In genomic region chr3:3714572-3714971, GRCh38 we compare ENCODE assay signal across 14 cellular contexts.
A peak's percentile ranks its signal among the peaks of the same experiment; 100 is the strongest.
DNase-seq lines count a peak whose midpoint lies in the region; ATAC-seq, FAIRE-seq and TF ChIP-seq lines count a peak whose summit lies in the region.
"Had no signal": no experiment of that assay in that cellular context is flagged by ENCODE, and none has a peak within 500 bp of the region (broad histone marks: within the 10 kb centered on the region; RNA-seq: fewer than 3 reads in every experiment).

No MANE protein-coding gene starts in this region.

- H3K4me1 ChIP-seq in HepG2 (ENCODE audit: insufficient read depth, low read length), result no peaks in the 10 kb centered on the region
- no peaks in the 10 kb centered on the region for H3K4me1 ChIP-seq in right lobe of liver
- H3K4me1 ChIP-seq in Peyer's patch, result no peaks in the 10 kb centered on the region
- H3K4me1 ChIP-seq: SJCRH30 had no signal

- H3K4me3 ChIP-seq in HepG2 (replicated peaks in 1 of 3; ENCODE audit: insufficient read depth in 1 of 3, low read depth in 2 of 3, low read length in 3 of 3) (no peak overlapping the region), right lobe of liver (no peak overlapping the region), Peyer's patch (no peak overlapping the region)
- H3K4me3 ChIP-seq: SJCRH30 had no signal

- intact Hi-C loops in HepG2 (cut with micrococcal nuclease; ENCODE audit: unreplicated experiment) (no loop called here), right lobe of liver (cut with DNase I) (no loop called here)

- no peak for FAIRE-seq in HepG2 (lab: Jason Lieb, UNC)

- H3K79me2 ChIP-seq in HepG2 (ENCODE audit: insufficient read depth, low read length), result no peaks in the 10 kb centered on the region

- POLR2A ChIA-PET in HepG2 (lab: Yijun Ruan, JAX), result no interaction called here
- POLR2A ChIA-PET in WTC11 (lab: Charles Lee), result no interaction called here

- in situ Hi-C loops in HepG2 (cut with HindIII; ENCODE audit: extremely low pct_ligation_motif_present, low pct_unique_long_range_greater_than_20kb), result no loop called here

- H3K36me3 ChIP-seq in HepG2 (replicated peaks in 1 of 2; ENCODE audit: control insufficient read depth in 1 of 2, insufficient read depth in 2 of 2, low read length in 2 of 2) (no peaks in the 10 kb centered on the region), right lobe of liver (no peaks in the 10 kb centered on the region), Peyer's patch (no peaks in the 10 kb centered on the region)
- H3K36me3 ChIP-seq: SJCRH30 had no signal

- no peak overlapping the region for H3K4me3 Mint-ChIP-seq in WTC11
- no peak overlapping the region for H3K4me3 Mint-ChIP-seq in activated naive CD8-positive, alpha-beta T cell treated with anti-CD3 and anti-CD28 coated beads, Interleukin-2, amount 50 U/mL, for 24 hours

- TF ChIP-seq EP300 in HepG2 (IDR thresholded peaks at IDR 0.05; ENCODE audit: low read depth in 2 of 2, low read length in 2 of 2), result no peak
- TF ChIP-seq EP300 in HepG2 (CRISPR knock-in tag; IDR thresholded peaks at IDR 0.05; ENCODE audit: borderline replicate concordance), result no peak

- peaks cover 25% of the 10 kb centered on the region for H3K36me3 Mint-ChIP-seq in WTC11
- H3K36me3 Mint-ChIP-seq in activated naive CD8-positive, alpha-beta T cell treated with anti-CD3 and anti-CD28 coated beads, Interleukin-2, amount 50 U/mL, for 24 hours (ENCODE audit: low read depth), result no peaks in the 10 kb centered on the region

- CTCF ChIA-PET in HepG2 (lab: Yijun Ruan, JAX; ENCODE audit: low intra/inter-chr PET ratio, low total read pairs), result no interaction called here
- CTCF ChIA-PET in WTC11 (lab: Charles Lee), result no interaction called here

- H3K9ac ChIP-seq in HepG2 (ENCODE audit: insufficient read depth, low read depth, low read length), result no peak overlapping the region

- TF ChIP-seq POLR2A in HepG2 (IDR thresholded peaks at IDR 0.05; ENCODE audit: insufficient read depth in 1 of 2, low read depth in 2 of 2, low read length in 2 of 2) (no peak), right lobe of liver (IDR thresholded peaks at IDR 0.05) (no peak), Peyer's patch (IDR thresholded peaks at IDR 0.05) (no peak)

- no peak for ATAC-seq in HepG2
- ATAC-seq in right lobe of liver, result no peak
- ATAC-seq in HG03103 (IDR thresholded peaks at IDR 0.05; ENCODE audit: low read depth, unreplicated experiment), result peak; percentile 82
- no peak for ATAC-seq in WTC11
- ATAC-seq in activated naive CD8-positive, alpha-beta T cell treated with anti-CD3 and anti-CD28 coated beads, Interleukin-2, amount 50 U/mL, for 24 hours, result no peak

- H3K27ac ChIP-seq in HepG2 (ENCODE audit: extremely low read length, insufficient read depth, low read length) (no peak overlapping the region), right lobe of liver (no peak overlapping the region), Peyer's patch (no peak overlapping the region)
- H3K27ac ChIP-seq: SJCRH30 had no signal

- no peak overlapping the region for H2AFZ ChIP-seq in HepG2 (ENCODE audit: low read length)

- BruUV-seq in HepG2 (replicated peaks; lab: Mats Ljungman, UMichigan), result no TSS peak

- peaks cover 62% of the 10 kb centered on the region for H3K9me3 Mint-ChIP-seq in WTC11
- no peaks in the 10 kb centered on the region for H3K9me3 Mint-ChIP-seq in activated naive CD8-positive, alpha-beta T cell treated with anti-CD3 and anti-CD28 coated beads, Interleukin-2, amount 50 U/mL, for 24 hours

- H3K27me3 ChIP-seq in HepG2 (ENCODE audit: control insufficient read depth in 1 of 2, insufficient read depth in 2 of 2, low read length in 2 of 2) (no peaks in the 10 kb centered on the region), right lobe of liver (no peaks in the 10 kb centered on the region), Peyer's patch (no peaks in the 10 kb centered on the region)
- H3K27me3 ChIP-seq: SJCRH30 had no signal

- no peak overlapping the region for H3K4me2 ChIP-seq in HepG2 (ENCODE audit: low read depth, low read length)

- H3K4me1 Mint-ChIP-seq in WTC11, result peaks cover under 1% of the 10 kb centered on the region; the same call in 1 of the 2 replicates
- H3K4me1 Mint-ChIP-seq in activated naive CD8-positive, alpha-beta T cell treated with anti-CD3 and anti-CD28 coated beads, Interleukin-2, amount 50 U/mL, for 24 hours, result no peaks in the 10 kb centered on the region

- no peaks in the 10 kb centered on the region for H4K20me1 ChIP-seq in HepG2 (ENCODE audit: insufficient read depth, low read length)

- TF ChIP-seq CTCF in HepG2 (CRISPR knock-in tag; IDR thresholded peaks at IDR 0.05) (no peak), right lobe of liver (IDR thresholded peaks at IDR 0.05) (no peak), WTC11 (IDR thresholded peaks at IDR 0.05) (no peak), Peyer's patch (IDR thresholded peaks at IDR 0.05) (no peak)

- no peak overlapping the region for H3K27ac Mint-ChIP-seq in WTC11
- no peak overlapping the region for H3K27ac Mint-ChIP-seq in activated naive CD8-positive, alpha-beta T cell treated with anti-CD3 and anti-CD28 coated beads, Interleukin-2, amount 50 U/mL, for 24 hours

- H3K9me3 ChIP-seq in HepG2 (ENCODE audit: low read length) (no peaks in the 10 kb centered on the region), right lobe of liver (no peaks in the 10 kb centered on the region), Peyer's patch (no peaks in the 10 kb centered on the region)
- H3K9me3 ChIP-seq: Caco-2, SJCRH30 had no signal

- peaks cover 4% of the 10 kb centered on the region; the same call in 1 of the 2 replicates for H3K27me3 Mint-ChIP-seq in WTC11 (ENCODE audit: low read depth)
- no peaks in the 10 kb centered on the region for H3K27me3 Mint-ChIP-seq in activated naive CD8-positive, alpha-beta T cell treated with anti-CD3 and anti-CD28 coated beads, Interleukin-2, amount 50 U/mL, for 24 hours

- no peak for TF ChIP-seq RAD21 in HepG2 (CRISPR knock-in tag; IDR thresholded peaks at IDR 0.05)

- no peak for DNase-seq in HepG2 (ENCODE audit: low spot score)
- DNase-seq in right lobe of liver, result no peak
- DNase-seq in WTC11 (ENCODE audit: low spot score), result no peak
- no peak for DNase-seq in amniotic stem cell (lab: John Stamatoyannopoulos, UW)
- DNase-seq in Peyer's patch, result no peak
- no peak for DNase-seq in activated naive CD8-positive, alpha-beta T cell treated with anti-CD3 and anti-CD28 coated beads, Interleukin-2, amount 50 U/mL, for 24 hours
- no peak for DNase-seq in NCI-H1694 treated with DMSO at 0.1 percent for 48 hours (lab: John Stamatoyannopoulos, UW)
- DNase-seq: Caco-2, MV-4-11, NCI-H1436, NCI-H2107, NCI-H774, SJCRH30 had no signal

TF ChIP-seq in HepG2, 621 proteins besides CTCF, POLR2A, EP300 and RAD21 (continues in another document):
- peak; percentile 76; the same call in 1 of the 2 replicates for TF ChIP-seq THAP11 (CRISPR knock-in tag; IDR thresholded peaks at IDR 0.05)
- no peak for TF ChIP-seq CREM (IDR thresholded peaks at IDR 0.05)
- no peak for TF ChIP-seq CREM (CRISPR knock-in tag; IDR thresholded peaks at IDR 0.05)
- TF ChIP-seq, protein P1, sequence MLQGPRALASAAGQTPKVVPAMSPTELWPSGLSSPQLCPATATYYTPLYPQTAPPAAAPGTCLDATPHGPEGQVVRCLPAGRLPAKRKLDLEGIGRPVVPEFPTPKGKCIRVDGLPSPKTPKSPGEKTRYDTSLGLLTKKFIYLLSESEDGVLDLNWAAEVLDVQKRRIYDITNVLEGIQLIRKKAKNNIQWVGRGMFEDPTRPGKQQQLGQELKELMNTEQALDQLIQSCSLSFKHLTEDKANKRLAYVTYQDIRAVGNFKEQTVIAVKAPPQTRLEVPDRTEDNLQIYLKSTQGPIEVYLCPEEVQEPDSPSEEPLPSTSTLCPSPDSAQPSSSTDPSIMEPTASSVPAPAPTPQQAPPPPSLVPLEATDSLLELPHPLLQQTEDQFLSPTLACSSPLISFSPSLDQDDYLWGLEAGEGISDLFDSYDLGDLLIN (CRISPR knock-in tag; IDR thresholded peaks at IDR 0.05; ENCODE audit: borderline replicate concordance), result no peak
- TF ChIP-seq NFYC (CRISPR knock-in tag; IDR thresholded peaks at IDR 0.05), result peak; percentile 35; the same call in 1 of the 2 replicates
- TF ChIP-seq ZNF292 (CRISPR knock-in tag; IDR thresholded peaks at IDR 0.05; ENCODE audit: borderline replicate concordance, low read depth), result no peak
- TF ChIP-seq ZNF143 (CRISPR knock-in tag; IDR thresholded peaks at IDR 0.05), result peak; percentile 42; the same call in 1 of the 2 replicates

TF ChIP-seq in WTC11, 78 proteins besides CTCF, POLR2A, EP300 and RAD21:
- no peak for TF ChIP-seq ZNF396 (CRISPR knock-in tag; IDR thresholded peaks at IDR 0.05; ENCODE audit: borderline replicate concordance)
- TF ChIP-seq, protein P2, sequence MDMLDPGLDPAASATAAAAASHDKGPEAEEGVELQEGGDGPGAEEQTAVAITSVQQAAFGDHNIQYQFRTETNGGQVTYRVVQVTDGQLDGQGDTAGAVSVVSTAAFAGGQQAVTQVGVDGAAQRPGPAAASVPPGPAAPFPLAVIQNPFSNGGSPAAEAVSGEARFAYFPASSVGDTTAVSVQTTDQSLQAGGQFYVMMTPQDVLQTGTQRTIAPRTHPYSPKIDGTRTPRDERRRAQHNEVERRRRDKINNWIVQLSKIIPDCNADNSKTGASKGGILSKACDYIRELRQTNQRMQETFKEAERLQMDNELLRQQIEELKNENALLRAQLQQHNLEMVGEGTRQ (CRISPR knock-in tag; IDR thresholded peaks at IDR 0.05), result peak; percentile 88
- TF ChIP-seq PRRX2 (CRISPR knock-in tag; IDR thresholded peaks at IDR 0.05), result no peak
- TF ChIP-seq, protein P3, sequence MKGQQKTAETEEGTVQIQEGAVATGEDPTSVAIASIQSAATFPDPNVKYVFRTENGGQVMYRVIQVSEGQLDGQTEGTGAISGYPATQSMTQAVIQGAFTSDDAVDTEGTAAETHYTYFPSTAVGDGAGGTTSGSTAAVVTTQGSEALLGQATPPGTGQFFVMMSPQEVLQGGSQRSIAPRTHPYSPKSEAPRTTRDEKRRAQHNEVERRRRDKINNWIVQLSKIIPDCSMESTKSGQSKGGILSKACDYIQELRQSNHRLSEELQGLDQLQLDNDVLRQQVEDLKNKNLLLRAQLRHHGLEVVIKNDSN (CRISPR knock-in tag; IDR thresholded peaks at IDR 0.05), result peak; percentile 85
